Comparison of ENCODE assay signal across 21 cellular contexts in genomic region chr2:9103663-9104277, GRCh38.
A peak's percentile ranks its signal among the peaks of the same experiment; 100 is the strongest.
DNase-seq lines count a peak whose midpoint lies in the region; ATAC-seq, FAIRE-seq and TF ChIP-seq lines count a peak whose summit lies in the region.
"Had no signal": no experiment of that assay in that cellular context is flagged by ENCODE, and none has a peak within 500 bp of the region (broad histone marks: within the 10 kb centered on the region; RNA-seq: fewer than 3 reads in every experiment).

No MANE protein-coding gene starts in this region.

- H4K20me1 ChIP-seq in hepatocyte (ENCODE audit: insufficient read depth, poor library complexity, severe bottlenecking) = no peaks in the 10 kb centered on the region

- H3K4me2 ChIP-seq in hepatocyte = peak overlapping the region; percentile 26

- H3K79me2 ChIP-seq in hepatocyte = no peaks in the 10 kb centered on the region

- H3K36me3 ChIP-seq in RWPE2 (ENCODE audit: low read depth) (no peaks in the 10 kb centered on the region), hepatocyte (replicated peaks; ENCODE audit: insufficient read depth, low read depth) (no peaks in the 10 kb centered on the region), pancreas (no peaks in the 10 kb centered on the region), upper lobe of right lung (no peaks in the 10 kb centered on the region)

- H3K9me2 ChIP-seq in hepatocyte (replicated peaks; ENCODE audit: insufficient read depth) = no peaks in the 10 kb centered on the region

- intact Hi-C loops in pancreas (cut with DNase I) (no loop called here), upper lobe of right lung (cut with DNase I) (no loop called here)

- H3K9me3 ChIP-seq in RWPE2 (ENCODE audit: severe bottlenecking) = no peaks in the 10 kb centered on the region
- no peaks in the 10 kb centered on the region for H3K9me3 ChIP-seq in hepatocyte (ENCODE audit: low read depth)
- H3K9me3 ChIP-seq in pancreas = no peaks in the 10 kb centered on the region
- no peaks in the 10 kb centered on the region for H3K9me3 ChIP-seq in upper lobe of right lung
- H3K9me3 ChIP-seq: psoas muscle had no signal

- no peak overlapping the region for H2AFZ ChIP-seq in hepatocyte

- in situ Hi-C loops in G401 (cut with HindIII; ENCODE audit: low sequenced_read_pairs) = no loop called here

- 83% methylated on average over 14 of the region's 14 CpGs for WGBS in hepatocyte (ENCODE audit: low lambda C conversion rate, missing lambda C conversion rate)
- 92 to 94% methylated on average over 14 of the region's 14 CpGs for WGBS in pancreas, 2 donors

- H3K4me3 ChIP-seq in RWPE2 (ENCODE audit: severe bottlenecking) = no peak overlapping the region
- no peak overlapping the region for H3K4me3 ChIP-seq in hepatocyte
- no peak overlapping the region for H3K4me3 ChIP-seq in skin epidermis
- H3K4me3 ChIP-seq in pancreas = no peak overlapping the region
- H3K4me3 ChIP-seq in upper lobe of right lung = no peak overlapping the region
- H3K4me3 ChIP-seq: psoas muscle had no signal

- peak overlapping the region; percentile 9 for H3K27ac ChIP-seq in RWPE2 (ENCODE audit: poor library complexity, severe bottlenecking)
- H3K27ac ChIP-seq in hepatocyte = peak overlapping the region; percentile 48
- H3K27ac ChIP-seq in skin epidermis = peak overlapping the region in 12 of 21 experiments; percentile 22 to 73 (median 63)
- H3K27ac ChIP-seq in pancreas = no peak overlapping the region
- H3K27ac ChIP-seq in upper lobe of right lung = no peak overlapping the region
- H3K27ac ChIP-seq: psoas muscle had no signal

- H3K27me3 ChIP-seq in RWPE2 (ENCODE audit: insufficient read depth, poor library complexity, severe bottlenecking) (no peaks in the 10 kb centered on the region), hepatocyte (no peaks in the 10 kb centered on the region), pancreas (no peaks in the 10 kb centered on the region), upper lobe of right lung (no peaks in the 10 kb centered on the region)

- FAIRE-seq in pancreas (lab: Jason Lieb, UNC) = no peak
- FAIRE-seq: colon had no signal

- ATAC-seq in RWPE2 (ENCODE audit: low read depth) = peak; percentile 45; the same call in 2 of the 3 replicates
- no peak for ATAC-seq in pancreas
- ATAC-seq in upper lobe of right lung = no peak
- ATAC-seq: psoas muscle, T-cell had no signal

- H3K4me1 ChIP-seq in RWPE2 (ENCODE audit: insufficient read depth, poor library complexity, severe bottlenecking) (peaks cover 28% of the 10 kb centered on the region), hepatocyte (ENCODE audit: insufficient read depth) (peaks cover 3% of the 10 kb centered on the region), pancreas (no peaks in the 10 kb centered on the region), upper lobe of right lung (peaks cover 20% of the 10 kb centered on the region)
- H3K4me1 ChIP-seq: psoas muscle had no signal

- TF ChIP-seq CTCF in RWPE2 (IDR thresholded peaks at IDR 0.05; ENCODE audit: poor library complexity, severe bottlenecking) (no peak), hepatocyte (IDR thresholded peaks at IDR 0.05; ENCODE audit: poor library complexity) (no peak), pancreas (IDR thresholded peaks at IDR 0.05) (no peak), upper lobe of right lung (IDR thresholded peaks at IDR 0.05) (no peak)

- DNase-seq in G401 (ENCODE audit: low spot score) (peak; percentile 20), RWPE2 (ENCODE audit: low spot score) (no peak), hepatocyte (ENCODE audit: low spot score) (no peak), pancreas (no peak), SKM-1 (lab: John Stamatoyannopoulos, UW; ENCODE audit: unreplicated experiment) (no peak), upper lobe of right lung (no peak)
- DNase-seq: activated CD4-positive, alpha-beta memory T cell treated with anti-CD3 and anti-CD28 coated beads for 36 hours; activated T-cell treated with anti-CD3 and anti-CD28 coated beads, Interleukin-2, amount 50 U/mL, for 48 hours; endodermal cell; hypothalamus; Kasumi-1; midbrain; NCI-H1105; NCI-H2081 treated with DMSO at 0.1 percent for 48 hours; NCI-H510A; nephron progenitor cell; psoas muscle; stimulated activated CD4-positive, alpha-beta T cell treated with anti-CD3 and anti-CD28 coated beads, Interleukin-4, amount 100 ng/mL, for 24 hours; T-cell had no signal

Comparison
In these comparisons a context has a peak if more than half of its experiments do, and no peak if none do; other contexts are left out.
1. H3K27ac ChIP-seq: peak in RWPE2 (single experiment), hepatocyte (single experiment) and skin epidermis (12 of 21); none in pancreas (0 of 4) and upper lobe of right lung (single experiment).